ENCODE assay signal across 9 cellular contexts in genomic region chr3:183298708-183299153, GRCh38. TPM values are rescaled to one million over a fixed set of nuclear protein-coding genes. Genes with fewer than 3 reads are reported as not detected.
DNase-seq lines count a peak whose midpoint lies in the region; ATAC-seq and TF ChIP-seq lines count a peak whose summit lies in the region.
"Had no signal": no experiment of that assay in that cellular context is flagged by ENCODE, and none has a peak within 500 bp of the region (broad histone marks: within the 10 kb centered on the region; RNA-seq: fewer than 3 reads in every experiment).

No MANE protein-coding gene starts in this region.

- ATAC-seq in psoas muscle = peak; percentile 79 to 88 (median 83)
- no peak for ATAC-seq in left lobe of liver
- no peak for ATAC-seq in activated T-cell treated with anti-CD3 and anti-CD28 coated beads, Interleukin-2, amount 50 U/mL, for 4 hours

- no peak for TF ChIP-seq CTCF in fibroblast of villous mesenchyme (IDR thresholded peaks at IDR 0.05; ENCODE audit: insufficient read depth, low read depth, low read length)
- no peak for TF ChIP-seq CTCF in psoas muscle (IDR thresholded peaks at IDR 0.05)

- H3K4me3 ChIP-seq in fibroblast of villous mesenchyme (ENCODE audit: low read depth, low read length) = no peak overlapping the region
- H3K4me3 ChIP-seq in psoas muscle = no peak overlapping the region
- H3K4me3 ChIP-seq: Peyer's patch had no signal

- peak overlapping the region; percentile 88 for H3K27ac ChIP-seq in psoas muscle
- H3K27ac ChIP-seq: Peyer's patch had no signal

- no peak overlapping the region for H3K4me3 Mint-ChIP-seq in activated T-cell treated with anti-CD3 and anti-CD28 coated beads, Interleukin-2, amount 50 U/mL, for 4 hours

- H3K9me3 Mint-ChIP-seq in activated T-cell treated with anti-CD3 and anti-CD28 coated beads, Interleukin-2, amount 50 U/mL, for 4 hours = no peaks in the 10 kb centered on the region

- H3K27me3 ChIP-seq in psoas muscle (ENCODE audit: insufficient read depth in 3 of 3, low read length in 2 of 3) = no peaks in the 10 kb centered on the region
- H3K27me3 ChIP-seq: Peyer's patch had no signal

- no peaks in the 10 kb centered on the region for H3K9me3 ChIP-seq in psoas muscle
- H3K9me3 ChIP-seq: Peyer's patch had no signal

- H3K27me3 Mint-ChIP-seq in activated T-cell treated with anti-CD3 and anti-CD28 coated beads, Interleukin-2, amount 50 U/mL, for 4 hours (ENCODE audit: low read depth) = no peaks in the 10 kb centered on the region

- H3K36me3 Mint-ChIP-seq in activated T-cell treated with anti-CD3 and anti-CD28 coated beads, Interleukin-2, amount 50 U/mL, for 4 hours (ENCODE audit: insufficient read depth) = peaks cover 15% of the 10 kb centered on the region

- peaks cover 4% of the 10 kb centered on the region for H3K4me1 Mint-ChIP-seq in activated T-cell treated with anti-CD3 and anti-CD28 coated beads, Interleukin-2, amount 50 U/mL, for 4 hours (ENCODE audit: low read depth)

- WGBS in psoas muscle, 3 donors = 15 to 26% (median 21%) methylated on average over 5 of the region's 5 CpGs

- intact Hi-C loops in psoas muscle (cut with DNase I) = loop anchor here in 1 of 2 donors (10.0 kb wide), 1 partner anchor 336 kb away; the partner anchor contains the start of gene KLHL24

- peak; percentile 72 for DNase-seq in HPDE6-E6E7 (ENCODE audit: extremely low spot score)
- DNase-seq in SHP77 (lab: John Stamatoyannopoulos, UW) = peak; percentile 75 to 89
- DNase-seq in fibroblast of villous mesenchyme (ENCODE audit: low read depth) = peak; percentile 98
- peak; percentile 84 to 91 for DNase-seq in psoas muscle
- DNase-seq in activated CD4-positive, alpha-beta T cell treated with anti-CD3 and anti-CD28 coated beads, Interleukin-2, amount 50 U/mL, for 4 hours = no peak
- no peak for DNase-seq in left lobe of liver (ENCODE audit: low spot score)
- no peak for DNase-seq in activated T-cell treated with anti-CD3 and anti-CD28 coated beads, Interleukin-2, amount 50 U/mL, for 4 hours
- DNase-seq in cortex of kidney (lab: John Stamatoyannopoulos, UW) = no peak

- peaks cover 0 to 7% of the 10 kb centered on the region in 2 donors for H3K36me3 ChIP-seq in psoas muscle (ENCODE audit: insufficient read depth in 1 of 2, low read depth in 1 of 2)
- H3K36me3 ChIP-seq: Peyer's patch had no signal

- H3K4me1 ChIP-seq in psoas muscle = peaks cover 83% of the 10 kb centered on the region
- H3K4me1 ChIP-seq: Peyer's patch had no signal

RNA-seq across cellular contexts. Expression of gene B3GNT5, which starts 45.7 kb away (rescaled TPM):
- total RNA-seq in fibroblast of villous mesenchyme = 3.2 and 6.0 TPM in 2 replicates
- 10 to 100 TPM; 44.8 to 98.1 (median 63.7) TPM for total RNA-seq in psoas muscle
- polyA plus RNA-seq in psoas muscle = 10 to 100 TPM; 12.1 to 98.9 (median 43.4) TPM
- 0.70 TPM for total RNA-seq in left lobe of liver
- 10 to 100 TPM; 24.1 to 66.6 (median 34.1) TPM for total RNA-seq in activated T-cell treated with anti-CD3 and anti-CD28 coated beads, Interleukin-2, amount 50 U/mL, for 4 hours

Comparison
In these comparisons a context has a peak if more than half of its experiments do, and no peak if none do; other contexts are left out.
1. DNase-seq: peak in HPDE6-E6E7 (single experiment), SHP77 (2 of 2), fibroblast of villous mesenchyme (single experiment) and psoas muscle (2 of 2); none in activated CD4-positive, alpha-beta T cell treated with anti-CD3 and anti-CD28 coated beads, Interleukin-2, amount 50 U/mL, for 4 hours (0 of 2), left lobe of liver (single experiment), activated T-cell treated with anti-CD3 and anti-CD28 coated beads, Interleukin-2, amount 50 U/mL, for 4 hours (single experiment) and cortex of kidney (single experiment).
2. ATAC-seq: peak in psoas muscle (4 of 4); none in left lobe of liver (single experiment) and activated T-cell treated with anti-CD3 and anti-CD28 coated beads, Interleukin-2, amount 50 U/mL, for 4 hours (0 of 2).